Comparison of ENCODE assay signal across 22 cellular contexts in the genomic region with DNA sequence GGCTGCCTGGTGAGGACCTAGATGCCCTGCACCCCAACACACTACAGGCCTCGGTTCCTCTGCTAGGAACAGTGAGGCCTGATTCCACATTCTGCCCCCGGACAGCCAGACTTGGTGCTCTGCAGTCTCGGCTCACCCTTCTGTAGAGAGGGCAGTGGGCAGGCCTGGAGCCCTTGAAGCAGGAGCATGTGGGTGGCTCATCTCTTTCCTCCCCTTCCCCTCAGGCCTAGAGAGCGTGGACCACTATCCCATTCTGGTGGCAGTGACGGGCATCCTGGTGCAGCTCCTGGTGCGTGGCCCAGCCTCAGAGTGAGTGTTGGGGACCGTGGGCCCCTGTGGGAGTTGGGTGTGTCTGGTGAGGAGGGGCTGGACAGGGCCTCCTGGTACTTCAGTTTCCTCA. TPM values are rescaled to one million over a fixed set of nuclear protein-coding genes. Genes with fewer than 3 reads are reported as not detected.
DNase-seq lines count a peak whose midpoint lies in the region; ATAC-seq and TF ChIP-seq lines count a peak whose summit lies in the region.
"Had no signal": no experiment of that assay in that cellular context is flagged by ENCODE, and none has a peak within 500 bp of the region (broad histone marks: within the 10 kb centered on the region; RNA-seq: fewer than 3 reads in every experiment).

No MANE protein-coding gene starts in this region.

- H3K4me2 ChIP-seq in SK-N-SH, result no peak overlapping the region

- no peaks in the 10 kb centered on the region for H3K79me2 ChIP-seq in SK-N-SH (ENCODE audit: insufficient read depth)

- CTCF ChIA-PET in SK-N-SH (lab: Yijun Ruan, JAX), result interaction anchor here (7.9 kb wide), 1 partner anchor 14 kb away, joined by 76 read pairs; no protein-coding TSS in a partner anchor

- TF ChIP-seq EP300 in SK-N-SH (IDR thresholded peaks at IDR 0.05; ENCODE audit: borderline replicate concordance in 1 of 2, low read depth in 1 of 2, low read length in 1 of 2), result no peak

- H3F3A ChIP-seq in SK-N-SH (replicated peaks; ENCODE audit: insufficient read depth), result peaks cover 6% of the 10 kb centered on the region

- no peaks in the 10 kb centered on the region for H3K9me3 Mint-ChIP-seq in natural killer cell treated with Interleukin-12 subunit alpha and Interleukin-12 subunit beta and Interleukin-15 and Interleukin-18, amount 100 ng/mL, for 72 hours
- peaks cover 0 to 3% of the 10 kb centered on the region in 2 donors for H3K9me3 Mint-ChIP-seq in stimulated activated naive B cell treated with anti-CD40 and anti-IgM and Interleukin-4, amounts not matched to agents 10 μg/mL and 1 μg/mL and 100 μg/mL, for 72 hours
- no peaks in the 10 kb centered on the region for H3K9me3 Mint-ChIP-seq in activated CD4-positive, alpha-beta T cell treated with anti-CD3 and anti-CD28 coated beads, Interleukin-2, amount 10 ng/mL, durations not matched to agents 24 days and 14 days
- H3K9me3 Mint-ChIP-seq in activated naive CD8-positive, alpha-beta T cell treated with anti-CD3 and anti-CD28 coated beads, Interleukin-2, amount 50 U/mL, for 24 hours, result no peaks in the 10 kb centered on the region
- H3K9me3 Mint-ChIP-seq: CD4-positive, alpha-beta memory T cell had no signal

- no peaks in the 10 kb centered on the region for H3K27me3 Mint-ChIP-seq in natural killer cell treated with Interleukin-12 subunit alpha and Interleukin-12 subunit beta and Interleukin-15 and Interleukin-18, amount 100 ng/mL, for 72 hours
- no peaks in the 10 kb centered on the region for H3K27me3 Mint-ChIP-seq in stimulated activated naive B cell treated with anti-CD40 and anti-IgM and Interleukin-4, amounts not matched to agents 10 μg/mL and 1 μg/mL and 100 μg/mL, for 72 hours
- H3K27me3 Mint-ChIP-seq in activated CD4-positive, alpha-beta T cell treated with anti-CD3 and anti-CD28 coated beads, Interleukin-2, amount 10 ng/mL, durations not matched to agents 24 days and 14 days, result no peaks in the 10 kb centered on the region
- H3K27me3 Mint-ChIP-seq in activated naive CD8-positive, alpha-beta T cell treated with anti-CD3 and anti-CD28 coated beads, Interleukin-2, amount 50 U/mL, for 24 hours, result no peaks in the 10 kb centered on the region
- H3K27me3 Mint-ChIP-seq: CD4-positive, alpha-beta memory T cell had no signal

- H3K9me3 ChIP-seq in SK-N-SH, result no peaks in the 10 kb centered on the region
- H3K9me3 ChIP-seq: BE2C had no signal

- no peaks in the 10 kb centered on the region for H3K27me3 ChIP-seq in SK-N-SH (ENCODE audit: insufficient read depth)
- H3K27me3 ChIP-seq: BE2C had no signal

- no peak for TF ChIP-seq CTCF in SK-N-SH (IDR thresholded peaks at IDR 0.05)

- DNase-seq in SK-N-SH (peak; percentile 4), ecto neural progenitor cell (ENCODE audit: low spot score) (peak; percentile 30)
- DNase-seq in natural killer cell treated with Interleukin-12 subunit alpha and Interleukin-12 subunit beta and Interleukin-15 and Interleukin-18, amount 100 ng/mL, for 72 hours (ENCODE audit: low spot score), result peak; percentile 59
- DNase-seq in stimulated activated naive B cell treated with anti-CD40 and anti-IgM and Interleukin-4, amounts not matched to agents 10 μg/mL and 1 μg/mL and 100 μg/mL, for 72 hours, result no peak
- no peak for DNase-seq in activated CD4-positive, alpha-beta T cell treated with anti-CD3 and anti-CD28 coated beads, Interleukin-2, amount 10 ng/mL, durations not matched to agents 24 days and 14 days
- DNase-seq in activated naive CD8-positive, alpha-beta T cell treated with anti-CD3 and anti-CD28 coated beads, Interleukin-2, amount 50 U/mL, for 24 hours, result no peak
- DNase-seq: BE2C, Calu3, DMS79 treated with DMSO at 0.1 percent for 48 hours, GOT3, NCI-H1105, NCI-H1694, NCI-H226, NCI-H524 treated with DMSO at 0.1 percent for 48 hours had no signal

- no peak overlapping the region for H3K27ac Mint-ChIP-seq in natural killer cell treated with Interleukin-12 subunit alpha and Interleukin-12 subunit beta and Interleukin-15 and Interleukin-18, amount 100 ng/mL, for 72 hours
- H3K27ac Mint-ChIP-seq in stimulated activated naive B cell treated with anti-CD40 and anti-IgM and Interleukin-4, amounts not matched to agents 10 μg/mL and 1 μg/mL and 100 μg/mL, for 72 hours, result peak overlapping the region; percentile 47
- H3K27ac Mint-ChIP-seq in activated CD4-positive, alpha-beta T cell treated with anti-CD3 and anti-CD28 coated beads, Interleukin-2, amount 10 ng/mL, durations not matched to agents 24 days and 14 days, result no peak overlapping the region
- no peak overlapping the region for H3K27ac Mint-ChIP-seq in activated naive CD8-positive, alpha-beta T cell treated with anti-CD3 and anti-CD28 coated beads, Interleukin-2, amount 50 U/mL, for 24 hours
- H3K27ac Mint-ChIP-seq: CD4-positive, alpha-beta memory T cell had no signal

- POLR2A ChIA-PET in SK-N-SH (lab: Yijun Ruan, JAX), result no interaction called here

- peaks cover 2 to 24% of the 10 kb centered on the region in 2 experiments for H3K36me3 ChIP-seq in SK-N-SH (replicated peaks in 1 of 2; ENCODE audit: control insufficient read depth in 1 of 2, insufficient read depth in 2 of 2, low read length in 1 of 2)
- H3K36me3 ChIP-seq: BE2C had no signal

- H3K4me1 Mint-ChIP-seq in natural killer cell treated with Interleukin-12 subunit alpha and Interleukin-12 subunit beta and Interleukin-15 and Interleukin-18, amount 100 ng/mL, for 72 hours (ENCODE audit: low read depth in 2 of 2), result peaks cover 28 to 39% of the 10 kb centered on the region in 2 donors
- H3K4me1 Mint-ChIP-seq in stimulated activated naive B cell treated with anti-CD40 and anti-IgM and Interleukin-4, amounts not matched to agents 10 μg/mL and 1 μg/mL and 100 μg/mL, for 72 hours, result peaks cover 29 to 31% of the 10 kb centered on the region in 2 donors
- H3K4me1 Mint-ChIP-seq in activated CD4-positive, alpha-beta T cell treated with anti-CD3 and anti-CD28 coated beads, Interleukin-2, amount 10 ng/mL, durations not matched to agents 24 days and 14 days, result peaks cover 26% of the 10 kb centered on the region
- peaks cover 25% of the 10 kb centered on the region for H3K4me1 Mint-ChIP-seq in activated naive CD8-positive, alpha-beta T cell treated with anti-CD3 and anti-CD28 coated beads, Interleukin-2, amount 50 U/mL, for 24 hours

- H3K4me1 ChIP-seq in SK-N-SH (ENCODE audit: control insufficient read depth in 1 of 2, insufficient read depth in 2 of 2, low read depth in 1 of 2, low read length in 1 of 2), result peaks cover 0 to 12% of the 10 kb centered on the region in 2 experiments; a peak in 1 of 4 replicates
- H3K4me1 ChIP-seq: BE2C had no signal

- no peaks in the 10 kb centered on the region for H3K9me2 ChIP-seq in SK-N-SH

- H3K9ac ChIP-seq in SK-N-SH, result no peak overlapping the region

- H3K36me3 Mint-ChIP-seq in natural killer cell treated with Interleukin-12 subunit alpha and Interleukin-12 subunit beta and Interleukin-15 and Interleukin-18, amount 100 ng/mL, for 72 hours, result no peaks in the 10 kb centered on the region
- H3K36me3 Mint-ChIP-seq in stimulated activated naive B cell treated with anti-CD40 and anti-IgM and Interleukin-4, amounts not matched to agents 10 μg/mL and 1 μg/mL and 100 μg/mL, for 72 hours, result peaks cover 46 to 52% of the 10 kb centered on the region in 2 donors
- H3K36me3 Mint-ChIP-seq in activated CD4-positive, alpha-beta T cell treated with anti-CD3 and anti-CD28 coated beads, Interleukin-2, amount 10 ng/mL, durations not matched to agents 24 days and 14 days (ENCODE audit: low read depth), result peaks cover 14% of the 10 kb centered on the region
- H3K36me3 Mint-ChIP-seq in activated naive CD8-positive, alpha-beta T cell treated with anti-CD3 and anti-CD28 coated beads, Interleukin-2, amount 50 U/mL, for 24 hours (ENCODE audit: low read depth), result peaks cover 3% of the 10 kb centered on the region

- no peak overlapping the region for H2AFZ ChIP-seq in SK-N-SH (ENCODE audit: low read depth)

- H3K4me3 Mint-ChIP-seq in natural killer cell treated with Interleukin-12 subunit alpha and Interleukin-12 subunit beta and Interleukin-15 and Interleukin-18, amount 100 ng/mL, for 72 hours, result no peak overlapping the region
- H3K4me3 Mint-ChIP-seq in stimulated activated naive B cell treated with anti-CD40 and anti-IgM and Interleukin-4, amounts not matched to agents 10 μg/mL and 1 μg/mL and 100 μg/mL, for 72 hours, result no peak overlapping the region
- H3K4me3 Mint-ChIP-seq in activated CD4-positive, alpha-beta T cell treated with anti-CD3 and anti-CD28 coated beads, Interleukin-2, amount 10 ng/mL, durations not matched to agents 24 days and 14 days, result no peak overlapping the region
- H3K4me3 Mint-ChIP-seq in activated naive CD8-positive, alpha-beta T cell treated with anti-CD3 and anti-CD28 coated beads, Interleukin-2, amount 50 U/mL, for 24 hours, result no peak overlapping the region

- H3K4me3 ChIP-seq in SK-N-SH (ENCODE audit: low read depth in 2 of 2, low read length in 1 of 2), result no peak overlapping the region

- no peak for ATAC-seq in SK-N-SH treated with all-trans-retinoic acid at 6 μM for 48 hours
- ATAC-seq in natural killer cell treated with Interleukin-12 subunit alpha and Interleukin-12 subunit beta and Interleukin-15 and Interleukin-18, amount 100 ng/mL, for 72 hours, result no peak
- ATAC-seq in stimulated activated naive B cell treated with anti-CD40 and anti-IgM and Interleukin-4, amounts not matched to agents 10 μg/mL and 1 μg/mL and 100 μg/mL, for 72 hours (replicated peaks), result no peak
- ATAC-seq in GM19397 (IDR thresholded peaks at IDR 0.05; ENCODE audit: unreplicated experiment), result no peak
- no peak for ATAC-seq in activated naive CD8-positive, alpha-beta T cell treated with anti-CD3 and anti-CD28 coated beads, Interleukin-2, amount 50 U/mL, for 24 hours
- ATAC-seq: Panc1, Right ventricle myocardium inferior had no signal

- no peak for TF ChIP-seq RAD21 in SK-N-SH (IDR thresholded peaks at IDR 0.05; ENCODE audit: low read length)

- H3K27ac ChIP-seq in SK-N-SH (ENCODE audit: low read depth in 2 of 2, low read length in 1 of 2), result no peak overlapping the region
- H3K27ac ChIP-seq: 22Rv1, HL-60 had no signal

- H4K20me1 ChIP-seq in SK-N-SH (ENCODE audit: insufficient read depth), result no peaks in the 10 kb centered on the region

- intact Hi-C loops in activated CD4-positive, alpha-beta T cell treated with anti-CD3 and anti-CD28 coated beads, Interleukin-2, amount 10 ng/mL, durations not matched to agents 24 days and 14 days (cut with micrococcal nuclease), result no loop called here

- WGBS in SK-N-SH (ENCODE audit: low lambda C conversion rate), result no CpG with 5 or more reads among the region's 7 CpGs

RNA-seq across cellular contexts. Expression of gene AMIGO3, which starts 3.3 kb away (rescaled TPM):
- 1.1 and 1.2 TPM in 2 replicates for polyA plus RNA-seq in SK-N-SH (2012; rRNA removed)
- polyA plus RNA-seq in SK-N-SH (2012; cell fraction: cytosol; rRNA removed), result 0.66 TPM in 1 of 2 replicates, not detected in the other
- 5.8 and 6.5 TPM in 2 replicates for polyA plus RNA-seq in SK-N-SH (2012; cell fraction: nucleus; rRNA removed)
- total RNA-seq in natural killer cell treated with Interleukin-12 subunit alpha and Interleukin-12 subunit beta and Interleukin-15 and Interleukin-18, amount 100 ng/mL, for 72 hours, result 1 to 10 TPM; 1.0 to 2.0 TPM
- total RNA-seq in activated CD4-positive, alpha-beta T cell treated with anti-CD3 and anti-CD28 coated beads, Interleukin-2, amount 10 ng/mL, durations not matched to agents 24 days and 14 days, result 0.21 TPM in 1 of 2 replicates, not detected in the other
- total RNA-seq: CD4-positive, alpha-beta memory T cell; Right ventricle myocardium inferior had no signal
- polyA plus RNA-seq: AG04450; CD4-positive, alpha-beta memory T cell had no signal

RNA-seq across cellular contexts. Expression of gene GMPPB, which starts 7.6 kb away (rescaled TPM):
- polyA plus RNA-seq in SK-N-SH (2012; rRNA removed), result 25.1 and 28.3 TPM in 2 replicates
- 9.2 and 16.1 TPM in 2 replicates for polyA plus RNA-seq in SK-N-SH (2012; cell fraction: cytosol; rRNA removed)
- polyA plus RNA-seq in SK-N-SH (2012; cell fraction: nucleus; rRNA removed), result 47.8 and 50.9 TPM in 2 replicates
- 100 to 1,000 TPM in 1 of 2 donors, 10 to 100 TPM in 1; 83.5 to 110 TPM for total RNA-seq in natural killer cell treated with Interleukin-12 subunit alpha and Interleukin-12 subunit beta and Interleukin-15 and Interleukin-18, amount 100 ng/mL, for 72 hours
- total RNA-seq in activated CD4-positive, alpha-beta T cell treated with anti-CD3 and anti-CD28 coated beads, Interleukin-2, amount 10 ng/mL, durations not matched to agents 24 days and 14 days, result 43.5 and 45.8 TPM in 2 replicates

RNA-seq across cellular contexts. Expression of gene RNF123, which starts 26.8 kb away (rescaled TPM):
- 48.1 and 53.3 TPM in 2 replicates for polyA plus RNA-seq in SK-N-SH (2012; rRNA removed)
- 15.5 and 21.9 TPM in 2 replicates for polyA plus RNA-seq in SK-N-SH (2012; cell fraction: cytosol; rRNA removed)
- 151 and 186 TPM in 2 replicates for polyA plus RNA-seq in SK-N-SH (2012; cell fraction: nucleus; rRNA removed)
- 10 to 100 TPM; 45.6 to 67.9 TPM for total RNA-seq in natural killer cell treated with Interleukin-12 subunit alpha and Interleukin-12 subunit beta and Interleukin-15 and Interleukin-18, amount 100 ng/mL, for 72 hours
- 42.0 and 45.6 TPM in 2 replicates for total RNA-seq in activated CD4-positive, alpha-beta T cell treated with anti-CD3 and anti-CD28 coated beads, Interleukin-2, amount 10 ng/mL, durations not matched to agents 24 days and 14 days

RNA-seq across cellular contexts. Expression of gene MST1, which starts 26.9 kb away (rescaled TPM):
- polyA plus RNA-seq in SK-N-SH (2012; rRNA removed), result 35.1 and 46.3 TPM in 2 replicates
- polyA plus RNA-seq in SK-N-SH (2012; cell fraction: cytosol; rRNA removed), result 2.8 and 4.5 TPM in 2 replicates
- 411 and 496 TPM in 2 replicates for polyA plus RNA-seq in SK-N-SH (2012; cell fraction: nucleus; rRNA removed)
- 1 to 10 TPM; 4.2 to 6.8 TPM for total RNA-seq in natural killer cell treated with Interleukin-12 subunit alpha and Interleukin-12 subunit beta and Interleukin-15 and Interleukin-18, amount 100 ng/mL, for 72 hours
- 7.5 and 7.6 TPM in 2 replicates for total RNA-seq in activated CD4-positive, alpha-beta T cell treated with anti-CD3 and anti-CD28 coated beads, Interleukin-2, amount 10 ng/mL, durations not matched to agents 24 days and 14 days

RNA-seq across cellular contexts. Expression of gene APEH, which starts 42.0 kb away (rescaled TPM):
- 112 and 122 TPM in 2 replicates for polyA plus RNA-seq in SK-N-SH (2012; rRNA removed)
- polyA plus RNA-seq in SK-N-SH (2012; cell fraction: cytosol; rRNA removed), result 61.5 and 82.7 TPM in 2 replicates
- polyA plus RNA-seq in SK-N-SH (2012; cell fraction: nucleus; rRNA removed), result 196 and 200 TPM in 2 replicates
- total RNA-seq in natural killer cell treated with Interleukin-12 subunit alpha and Interleukin-12 subunit beta and Interleukin-15 and Interleukin-18, amount 100 ng/mL, for 72 hours, result 100 to 1,000 TPM; 134 to 235 TPM
- 111 and 117 TPM in 2 replicates for total RNA-seq in activated CD4-positive, alpha-beta T cell treated with anti-CD3 and anti-CD28 coated beads, Interleukin-2, amount 10 ng/mL, durations not matched to agents 24 days and 14 days

Comparison
In these comparisons a context has a peak if more than half of its experiments do, and no peak if none do; other contexts are left out.
1. DNase-seq: peak in SK-N-SH (single experiment), ecto neural progenitor cell (single experiment) and natural killer cell treated with Interleukin-12 subunit alpha and Interleukin-12 subunit beta and Interleukin-15 and Interleukin-18, amount 100 ng/mL, for 72 hours (single experiment); none in stimulated activated naive B cell treated with anti-CD40 and anti-IgM and Interleukin-4, amounts not matched to agents 10 μg/mL and 1 μg/mL and 100 μg/mL, for 72 hours (single experiment), activated CD4-positive, alpha-beta T cell treated with anti-CD3 and anti-CD28 coated beads, Interleukin-2, amount 10 ng/mL, durations not matched to agents 24 days and 14 days (single experiment) and activated naive CD8-positive, alpha-beta T cell treated with anti-CD3 and anti-CD28 coated beads, Interleukin-2, amount 50 U/mL, for 24 hours (single experiment).